In the genomic region with DNA sequence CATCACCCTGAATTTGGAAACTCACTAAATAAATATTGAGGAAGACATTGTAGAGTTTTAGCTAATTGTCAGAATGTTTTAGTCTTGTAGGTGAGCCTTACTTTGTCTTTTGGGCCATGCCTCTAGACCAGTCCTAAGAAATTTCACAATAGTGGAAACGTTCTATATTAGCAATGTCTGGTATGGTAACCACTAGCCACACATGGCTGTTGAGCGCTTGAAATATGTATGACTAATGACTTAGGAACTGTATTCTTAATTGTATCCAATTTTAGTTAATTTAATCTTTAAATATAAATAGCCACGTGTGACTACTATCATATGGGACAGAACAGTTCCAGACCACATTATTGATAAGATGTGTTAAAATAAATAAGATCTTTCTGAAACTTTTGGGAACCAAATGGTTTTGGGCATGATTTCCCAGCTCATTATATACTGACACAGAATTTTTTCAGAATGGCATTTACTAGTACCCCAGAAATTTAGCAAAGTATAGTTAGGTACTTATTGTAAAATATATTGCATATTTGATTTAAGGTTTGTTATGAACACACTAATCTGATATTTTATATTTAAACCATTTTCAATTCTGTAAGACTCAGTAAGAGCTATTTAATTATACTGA, we compare ENCODE assay signal across 17 cellular contexts.
DNase-seq lines count a peak whose midpoint lies in the region; ATAC-seq, FAIRE-seq and TF ChIP-seq lines count a peak whose summit lies in the region.
"Had no signal": no experiment of that assay in that cellular context is flagged by ENCODE, and none has a peak within 500 bp of the region (broad histone marks: within the 10 kb centered on the region; RNA-seq: fewer than 3 reads in every experiment).

No MANE protein-coding gene starts in this region.

- H3K27ac ChIP-seq in astrocyte (ENCODE audit: low read depth, low read length) (peak overlapping the region; percentile 84), aorta (ENCODE audit: low read depth in 1 of 2, low read length in 2 of 2) (no peak overlapping the region)
- H3K27ac ChIP-seq: SK-N-MC had no signal

- no peak overlapping the region for H2AFZ ChIP-seq in astrocyte (ENCODE audit: low read depth, low read length)

- H3K79me2 ChIP-seq in astrocyte (ENCODE audit: insufficient read depth, low read length): no peaks in the 10 kb centered on the region

- ATAC-seq in GM21423 (IDR thresholded peaks at IDR 0.05; ENCODE audit: unreplicated experiment) (no peak), aorta (ENCODE audit: low FRiP score) (no peak), Right ventricle myocardium inferior (no peak)
- ATAC-seq: GM12878, natural killer cell had no signal

- H3K4me1 Mint-ChIP-seq in astrocyte (ENCODE audit: low read depth, unreplicated experiment): peaks cover 11% of the 10 kb centered on the region
- H3K4me1 Mint-ChIP-seq: activated naive CD4-positive, alpha-beta T cell treated with anti-CD3 and anti-CD28 coated beads, Interleukin-2, amount 50 U/mL, for 24 hours; natural killer cell had no signal

- peaks cover 12% of the 10 kb centered on the region for H3K4me1 ChIP-seq in astrocyte (ENCODE audit: insufficient read depth, low read length)
- H3K4me1 ChIP-seq in aorta (ENCODE audit: control insufficient read depth in 1 of 2, insufficient read depth in 2 of 2, low read length in 2 of 2): no peaks in the 10 kb centered on the region

- H3K4me3 ChIP-seq in AG10803 (ENCODE audit: low read length): no peak overlapping the region
- H3K4me3 ChIP-seq in astrocyte (ENCODE audit: insufficient read depth, low read depth, low read length): no peak overlapping the region
- H3K4me3 ChIP-seq in kidney epithelial cell (ENCODE audit: low read depth, low read length): no peak overlapping the region
- H3K4me3 ChIP-seq in aorta (ENCODE audit: low read length in 2 of 2): no peak overlapping the region
- H3K4me3 ChIP-seq: GM12878, SK-N-MC had no signal

- H3K27me3 ChIP-seq in astrocyte (ENCODE audit: insufficient read depth, low read length) (no peaks in the 10 kb centered on the region), kidney epithelial cell (ENCODE audit: control insufficient read depth, insufficient read depth, low read length) (no peaks in the 10 kb centered on the region), aorta (ENCODE audit: control insufficient read depth in 1 of 2, insufficient read depth in 2 of 2, low read length in 1 of 2) (no peaks in the 10 kb centered on the region)

- intact Hi-C loops in aorta (cut with DNase I): no loop called here
- intact Hi-C loops in Right ventricle myocardium inferior (cut with DNase I): no loop called here

- TF ChIP-seq CTCF in AG10803 (conservative IDR thresholded peaks at IDR 0.05; ENCODE audit: low read length) (no peak), astrocyte (IDR thresholded peaks at IDR 0.05; ENCODE audit: insufficient read depth, low read depth, low read length) (no peak), kidney epithelial cell (IDR thresholded peaks at IDR 0.05; ENCODE audit: insufficient read depth, low read length, poor library complexity, severe bottlenecking) (no peak)

- peak overlapping the region; percentile 34 for H3K4me2 ChIP-seq in astrocyte (ENCODE audit: low read length)

- H3K9me3 ChIP-seq in astrocyte (ENCODE audit: insufficient read depth, low read depth, low read length): no peaks in the 10 kb centered on the region
- H3K9me3 ChIP-seq in aorta (ENCODE audit: control insufficient read depth, low read length): no peaks in the 10 kb centered on the region

- FAIRE-seq in astrocyte (lab: Jason Lieb, UNC): peak; percentile 88
- FAIRE-seq: GM12878 had no signal

- no peak overlapping the region for H3K4me3 Mint-ChIP-seq in astrocyte (ENCODE audit: unreplicated experiment)
- H3K4me3 Mint-ChIP-seq: activated CD4-positive, alpha-beta T cell treated with anti-CD3 and anti-CD28 coated beads, Interleukin-2, amount 10 ng/mL, durations not matched to agents 7 days and 5 days; activated naive CD4-positive, alpha-beta T cell treated with anti-CD3 and anti-CD28 coated beads, Interleukin-2, amount 50 U/mL, for 24 hours; natural killer cell had no signal

- H3K27me3 Mint-ChIP-seq in astrocyte (ENCODE audit: low read depth, unreplicated experiment): no peaks in the 10 kb centered on the region
- H3K27me3 Mint-ChIP-seq: activated CD4-positive, alpha-beta T cell treated with anti-CD3 and anti-CD28 coated beads, Interleukin-2, amount 10 ng/mL, durations not matched to agents 7 days and 5 days; activated naive CD4-positive, alpha-beta T cell treated with anti-CD3 and anti-CD28 coated beads, Interleukin-2, amount 50 U/mL, for 24 hours had no signal

- H4K20me1 ChIP-seq in astrocyte (ENCODE audit: insufficient read depth, low read length): no peaks in the 10 kb centered on the region

- 65 to 81% methylated on average over 3 of the region's 3 CpGs for WGBS in aorta, 2 donors

- H3K27ac Mint-ChIP-seq in astrocyte (ENCODE audit: unreplicated experiment): peak overlapping the region; percentile 96
- H3K27ac Mint-ChIP-seq: activated CD4-positive, alpha-beta T cell treated with anti-CD3 and anti-CD28 coated beads, Interleukin-2, amount 10 ng/mL, durations not matched to agents 7 days and 5 days; activated naive CD4-positive, alpha-beta T cell treated with anti-CD3 and anti-CD28 coated beads, Interleukin-2, amount 50 U/mL, for 24 hours; natural killer cell had no signal

- peak; percentile 92 for DNase-seq in AG10803 (ENCODE audit: low read depth)
- DNase-seq in M059J (ENCODE audit: low read depth): peak; percentile 90
- DNase-seq in astrocyte (ENCODE audit: low read depth): peak; percentile 95
- peak; percentile 69 for DNase-seq in kidney epithelial cell (ENCODE audit: low read depth)
- DNase-seq in GOT3 (lab: John Stamatoyannopoulos, UW): no peak
- no peak for DNase-seq in aorta
- DNase-seq in Right ventricle myocardium inferior (ENCODE audit: missing footprints): no peak
- DNase-seq: activated CD4-positive, alpha-beta T cell treated with anti-CD3 and anti-CD28 coated beads, Interleukin-2, amount 10 ng/mL, durations not matched to agents 7 days and 5 days; effector memory CD4-positive, alpha-beta T cell; natural killer cell; NCI-H1930; stimulated activated CD4-positive, alpha-beta T cell treated with anti-CD3 and anti-CD28 coated beads, Interleukin-12 subunit alpha, Interleukin-12 subunit beta, amount 100 ng/mL, for 4 hours; stimulated activated CD8-positive, alpha-beta memory T cell treated with anti-CD3 and anti-CD28 coated beads, Interleukin-4, amount 100 ng/mL, for 48 hours had no signal

- H3K36me3 ChIP-seq in astrocyte (ENCODE audit: insufficient read depth, low read length): no peaks in the 10 kb centered on the region
- no peaks in the 10 kb centered on the region for H3K36me3 ChIP-seq in kidney epithelial cell (ENCODE audit: control insufficient read depth, insufficient read depth, low read length)
- H3K36me3 ChIP-seq in aorta (ENCODE audit: control insufficient read depth in 1 of 2, insufficient read depth in 2 of 2, low read length in 1 of 2): peaks cover 0 to under 1% of the 10 kb centered on the region in 2 donors

- H3K36me3 Mint-ChIP-seq in astrocyte (ENCODE audit: low read depth, unreplicated experiment): peaks cover 5% of the 10 kb centered on the region
- H3K36me3 Mint-ChIP-seq: natural killer cell had no signal

- no peak overlapping the region for H3K9ac ChIP-seq in astrocyte (ENCODE audit: low read length)

- no peaks in the 10 kb centered on the region for H3K9me3 Mint-ChIP-seq in astrocyte (ENCODE audit: unreplicated experiment)
- H3K9me3 Mint-ChIP-seq: activated CD4-positive, alpha-beta T cell treated with anti-CD3 and anti-CD28 coated beads, Interleukin-2, amount 10 ng/mL, durations not matched to agents 7 days and 5 days; activated naive CD4-positive, alpha-beta T cell treated with anti-CD3 and anti-CD28 coated beads, Interleukin-2, amount 50 U/mL, for 24 hours had no signal

Comparison
In these comparisons a context has a peak if more than half of its experiments do, and no peak if none do; other contexts are left out.
1. DNase-seq: peak in AG10803 (single experiment), M059J (single experiment), astrocyte (single experiment) and kidney epithelial cell (single experiment); none in GOT3 (single experiment), aorta (0 of 2) and Right ventricle myocardium inferior (single experiment).